In the genomic region with DNA sequence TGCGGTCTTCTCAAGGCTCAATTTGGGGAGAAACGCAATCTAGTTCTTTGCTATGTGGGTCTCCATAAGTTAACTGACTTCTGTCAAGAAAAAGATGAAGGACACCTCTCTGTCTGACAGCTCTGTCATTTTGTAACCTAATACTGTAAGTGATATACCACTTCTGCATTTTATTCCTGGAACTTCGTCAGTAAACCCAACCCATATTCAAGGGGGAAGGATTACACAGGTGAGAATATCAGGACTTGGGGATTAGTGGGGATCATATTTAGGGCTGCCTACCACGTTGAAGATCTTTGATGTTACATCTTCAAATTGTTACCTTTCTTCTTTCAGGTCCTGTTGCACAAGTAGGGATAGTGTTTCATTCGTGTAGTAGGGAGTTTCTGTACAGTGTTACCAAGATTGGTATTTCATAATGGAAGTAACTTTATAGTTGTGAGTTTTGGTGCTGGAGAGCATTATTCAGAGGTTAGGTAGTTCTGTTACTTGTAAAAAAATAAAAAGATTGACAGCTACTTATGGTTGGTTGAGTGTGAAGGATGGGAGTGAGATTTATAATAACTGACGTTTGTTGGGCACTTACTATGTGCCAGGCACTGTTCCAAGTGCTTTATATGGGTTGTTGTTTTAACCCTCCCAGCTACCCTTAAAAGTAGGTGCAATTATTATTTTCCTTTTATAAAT, we compare ENCODE assay signal across 8 cellular contexts. TPM values are rescaled to one million over a fixed set of nuclear protein-coding genes. Genes with fewer than 3 reads are reported as not detected.
DNase-seq lines count a peak whose midpoint lies in the region; ATAC-seq, FAIRE-seq and TF ChIP-seq lines count a peak whose summit lies in the region.

No MANE protein-coding gene starts in this region.

- no peak overlapping the region for H2AFZ ChIP-seq in astrocyte (ENCODE audit: low read depth, low read length)

- peak overlapping the region; percentile 99 for H3K9ac ChIP-seq in HUES6 (ENCODE audit: low read length)
- H3K9ac ChIP-seq in astrocyte (ENCODE audit: low read length), result no peak overlapping the region

- peaks cover 7% of the 10 kb centered on the region; the same call in 1 of the 2 replicates for H3K4me1 ChIP-seq in HUES6 (ENCODE audit: control insufficient read depth, insufficient read depth, low read length)
- H3K4me1 ChIP-seq in astrocyte (ENCODE audit: insufficient read depth, low read length), result peaks cover 11% of the 10 kb centered on the region

- no peak for TF ChIP-seq CTCF in D721Med (IDR thresholded peaks at IDR 0.05; ENCODE audit: insufficient read depth, missing control alignments)
- TF ChIP-seq CTCF in astrocyte (IDR thresholded peaks at IDR 0.05; ENCODE audit: insufficient read depth, low read depth, low read length), result no peak
- no peak for TF ChIP-seq CTCF in natural killer cell (IDR thresholded peaks at IDR 0.05)
- no peak for TF ChIP-seq CTCF in GM10248 (IDR thresholded peaks at IDR 0.05; ENCODE audit: control extremely low read depth, extremely low read depth, low read depth, missing control alignments)

- peak overlapping the region; percentile 98 for H3K4me2 ChIP-seq in astrocyte (ENCODE audit: low read length)

- H3K4me3 ChIP-seq in HUES6 (ENCODE audit: low read depth, low read length) (peak overlapping the region; percentile 94), astrocyte (ENCODE audit: insufficient read depth, low read depth, low read length) (peak overlapping the region; percentile 98)

- H3K27ac Mint-ChIP-seq in astrocyte (ENCODE audit: unreplicated experiment) (no peak overlapping the region), natural killer cell (peak overlapping the region in 1 of 2 donors; percentile 2)

- H4K20me1 ChIP-seq in astrocyte (ENCODE audit: insufficient read depth, low read length), result peaks cover 41% of the 10 kb centered on the region

- H3K4me3 Mint-ChIP-seq in astrocyte (ENCODE audit: unreplicated experiment) (peak overlapping the region; percentile 98), natural killer cell (peak overlapping the region; percentile 92)

- DNase-seq in D721Med (ENCODE audit: insufficient read length, low spot score), result no peak
- DNase-seq in astrocyte (ENCODE audit: low read depth), result no peak
- DNase-seq in natural killer cell, result no peak
- no peak for DNase-seq in HT-29 (ENCODE audit: low spot score)
- no peak for DNase-seq in NCI-H187 treated with DMSO at 0.1 percent for 48 hours (lab: John Stamatoyannopoulos, UW)
- no peak for DNase-seq in GM10248 (ENCODE audit: extremely low spot score)

- H3K27ac ChIP-seq in HUES6 (ENCODE audit: low read depth, low read length) (no peak overlapping the region), astrocyte (ENCODE audit: low read depth, low read length) (no peak overlapping the region)

- H3K36me3 ChIP-seq in HUES6 (ENCODE audit: control insufficient read depth, insufficient read depth, low read length) (peaks cover 4% of the 10 kb centered on the region; the same call in 1 of the 2 replicates), astrocyte (ENCODE audit: insufficient read depth, low read length) (peaks cover 5% of the 10 kb centered on the region)

- H3K36me3 Mint-ChIP-seq in astrocyte (ENCODE audit: low read depth, unreplicated experiment) (no peaks in the 10 kb centered on the region), natural killer cell (no peaks in the 10 kb centered on the region)

- no peak for ATAC-seq in natural killer cell
- ATAC-seq in activated CD4-positive, CD25-positive, alpha-beta regulatory T cell treated with anti-CD3 and anti-CD28 coated beads, Interleukin-2, amount 50 U/mL, for 24 hours, result no peak

- POLR2A ChIA-PET in GM10248 (lab: Yijun Ruan, JAX), result no interaction called here

- H3K9me3 Mint-ChIP-seq in astrocyte (ENCODE audit: unreplicated experiment) (no peaks in the 10 kb centered on the region), natural killer cell (no peaks in the 10 kb centered on the region)

- peak; percentile 41 for FAIRE-seq in D721Med (lab: Jason Lieb, UNC)
- no peak for FAIRE-seq in astrocyte (lab: Jason Lieb, UNC)

- H3K4me1 Mint-ChIP-seq in astrocyte (ENCODE audit: low read depth, unreplicated experiment) (peaks cover 15% of the 10 kb centered on the region), natural killer cell (peaks cover 36 to 39% of the 10 kb centered on the region in 2 donors)

- H3K9me3 ChIP-seq in HUES6 (ENCODE audit: control insufficient read depth, insufficient read depth, low read depth, low read length), result no peaks in the 10 kb centered on the region
- H3K9me3 ChIP-seq in astrocyte (ENCODE audit: insufficient read depth, low read depth, low read length), result no peaks in the 10 kb centered on the region

- CTCF ChIA-PET in GM10248 (lab: Yijun Ruan, JAX), result interaction anchor here (0.7 to 1.1 kb wide), 2 partner anchors 9 to 16 kb away, joined by 3 to 4 read pairs; no protein-coding TSS in a partner anchor

- intact Hi-C loops in natural killer cell (cut with micrococcal nuclease), result no loop called here

- no peaks in the 10 kb centered on the region for H3K27me3 Mint-ChIP-seq in astrocyte (ENCODE audit: low read depth, unreplicated experiment)
- H3K27me3 Mint-ChIP-seq in natural killer cell (ENCODE audit: low read depth in 2 of 2), result no peaks in the 10 kb centered on the region

- H3K27me3 ChIP-seq in HUES6 (ENCODE audit: control insufficient read depth, insufficient read depth, low read length), result no peaks in the 10 kb centered on the region
- H3K27me3 ChIP-seq in astrocyte (ENCODE audit: insufficient read depth, low read length), result peaks cover 2% of the 10 kb centered on the region

- H3K79me2 ChIP-seq in astrocyte (ENCODE audit: insufficient read depth, low read length), result peaks cover 40% of the 10 kb centered on the region

RNA-seq across cellular contexts. Expression of a gene that starts 1.6 kb away (rescaled TPM):
- total RNA-seq in astrocyte (18.1 and 20.6 TPM in 2 replicates), natural killer cell (10 to 100 TPM; 16.7 to 21.3 (median 20.5) TPM)
- 12.2 and 19.0 TPM in 2 replicates for total RNA-seq in HT-29 (2014; rRNA removed; shearing (Covaris generic))
